Comparison of ENCODE assay signal across 30 cellular contexts in the genomic region with DNA sequence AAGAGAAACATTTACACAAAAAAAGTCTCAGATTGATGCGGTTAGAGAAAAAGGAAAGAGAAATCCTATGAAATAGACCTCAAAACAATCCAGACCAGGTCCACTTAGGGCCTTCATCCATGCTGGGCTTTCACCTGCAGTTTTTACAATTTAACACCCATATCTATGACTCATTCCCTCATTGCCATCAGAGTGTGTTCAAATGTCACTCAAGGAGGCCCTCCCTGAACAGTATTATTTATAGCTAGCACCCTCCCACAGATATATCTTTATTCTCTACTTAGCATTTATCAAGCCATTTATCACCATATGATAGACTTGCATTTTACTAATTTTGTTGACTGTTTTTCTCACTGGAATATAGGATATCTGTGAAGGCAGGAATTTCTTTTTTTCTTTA. TPM values are rescaled to one million over a fixed set of nuclear protein-coding genes. Genes with fewer than 3 reads are reported as not detected.
DNase-seq lines count a peak whose midpoint lies in the region; ATAC-seq and TF ChIP-seq lines count a peak whose summit lies in the region.
"Had no signal": no experiment of that assay in that cellular context is flagged by ENCODE, and none has a peak within 500 bp of the region (broad histone marks: within the 10 kb centered on the region; RNA-seq: fewer than 3 reads in every experiment).

No MANE protein-coding gene starts in this region.

- no peak overlapping the region for H3K4me3 ChIP-seq in A673 (ENCODE audit: low read depth, low read length, poor library complexity, severe bottlenecking)
- H3K4me3 ChIP-seq: Peyer's patch, skin epidermis, thyroid gland had no signal

- H3K4me1 ChIP-seq in foreskin keratinocyte (peaks cover 25% of the 10 kb centered on the region), A673 (ENCODE audit: insufficient read depth, low read length, poor library complexity, severe bottlenecking) (no peaks in the 10 kb centered on the region)
- H3K4me1 ChIP-seq: Peyer's patch, thyroid gland had no signal

- H3K27me3 Mint-ChIP-seq in T-helper 1 cell treated with Interleukin-12 subunit alpha and Interleukin-12 subunit beta and Interleukin-4 antibody, amounts not matched to agents 30 μg/mL and 1 μg/mL, for 36 hours (ENCODE audit: low read depth), result peaks cover 4% of the 10 kb centered on the region

- H3K9me3 ChIP-seq in A673 (ENCODE audit: low read depth, low read length, poor library complexity, severe bottlenecking), result peaks cover 4% of the 10 kb centered on the region
- H3K9me3 ChIP-seq: neutrophil, Peyer's patch, thyroid gland had no signal

- no peak for TF ChIP-seq CTCF in foreskin keratinocyte (conservative IDR thresholded peaks at IDR 0.05)
- TF ChIP-seq CTCF in A673 (conservative IDR thresholded peaks at IDR 0.05; ENCODE audit: low read depth, low read length), result no peak

- peaks cover 4% of the 10 kb centered on the region for H3K9me3 Mint-ChIP-seq in T-helper 1 cell treated with Interleukin-12 subunit alpha and Interleukin-12 subunit beta and Interleukin-4 antibody, amounts not matched to agents 30 μg/mL and 1 μg/mL, for 36 hours
- H3K9me3 Mint-ChIP-seq: CD4-positive, alpha-beta memory T cell had no signal

- H3K4me3 Mint-ChIP-seq in T-helper 1 cell treated with Interleukin-12 subunit alpha and Interleukin-12 subunit beta and Interleukin-4 antibody, amounts not matched to agents 30 μg/mL and 1 μg/mL, for 36 hours, result no peak overlapping the region
- H3K4me3 Mint-ChIP-seq: activated T-cell treated with anti-CD3 and anti-CD28 coated beads, Interleukin-2, amount 50 U/mL, for 4 hours; CD4-positive, alpha-beta memory T cell had no signal

- intact Hi-C loops in A673 (cut with micrococcal nuclease; ENCODE audit: unreplicated experiment), result no loop called here
- intact Hi-C loops in left colon (cut with DNase I, micrococcal nuclease), result no loop called here

- no peaks in the 10 kb centered on the region for H3K36me3 ChIP-seq in A673 (ENCODE audit: insufficient read depth, low read length, poor library complexity, severe bottlenecking)
- H3K36me3 ChIP-seq: brain microvascular endothelial cell, neutrophil, Peyer's patch, thyroid gland, WERI-Rb-1 had no signal

- H3K27ac ChIP-seq in foreskin keratinocyte, result peak overlapping the region; percentile 90
- no peak overlapping the region for H3K27ac ChIP-seq in A673 (ENCODE audit: low read depth, low read length, poor library complexity, severe bottlenecking)
- H3K27ac ChIP-seq: brain microvascular endothelial cell, neutrophil, Peyer's patch, skin epidermis, thyroid gland, WERI-Rb-1 had no signal

- POLR2A ChIA-PET in A673 (lab: Charles Lee; ENCODE audit: low non-redundant PET), result no interaction called here

- H3K27me3 ChIP-seq in foreskin keratinocyte (no peaks in the 10 kb centered on the region), A673 (replicated peaks; ENCODE audit: insufficient read depth, low read depth, low read length, poor library complexity) (peaks cover 4% of the 10 kb centered on the region)
- H3K27me3 ChIP-seq: brain microvascular endothelial cell, neutrophil, Peyer's patch, thyroid gland had no signal

- ATAC-seq in GM18868 (IDR thresholded peaks at IDR 0.05; ENCODE audit: unreplicated experiment), result peak; percentile 52
- peak; percentile 28 for ATAC-seq in foreskin keratinocyte
- no peak for ATAC-seq in left colon

- peak overlapping the region; percentile 42 for H3K27ac Mint-ChIP-seq in T-helper 1 cell treated with Interleukin-12 subunit alpha and Interleukin-12 subunit beta and Interleukin-4 antibody, amounts not matched to agents 30 μg/mL and 1 μg/mL, for 36 hours
- H3K27ac Mint-ChIP-seq: CD4-positive, alpha-beta memory T cell had no signal

- peaks cover 13% of the 10 kb centered on the region for H3K4me1 Mint-ChIP-seq in T-helper 1 cell treated with Interleukin-12 subunit alpha and Interleukin-12 subunit beta and Interleukin-4 antibody, amounts not matched to agents 30 μg/mL and 1 μg/mL, for 36 hours (ENCODE audit: low read depth)

- CTCF ChIA-PET in A673 (lab: Charles Lee), result no interaction called here

- DNase-seq in Daoy (ENCODE audit: low read depth), result peak; percentile 54
- DNase-seq in foreskin keratinocyte, result peak in 1 of 2 donors; percentile 28
- no peak for DNase-seq in A673 (ENCODE audit: low spot score)
- no peak for DNase-seq in left colon
- no peak for DNase-seq in NCI-H1436 treated with DMSO at 0.1 percent for 48 hours (lab: John Stamatoyannopoulos, UW)
- DNase-seq: activated T-cell treated with anti-CD3 and anti-CD28 coated beads, Interleukin-2, amount 50 U/mL, for 4 hours; brain microvascular endothelial cell; CD4-positive, alpha-beta memory T cell; DMS153; GF-D8; Karpas-422; mesenchymal stem cell; NCI-H1048; NCI-H2029 treated with DMSO at 0.1 percent for 48 hours; NCI-H446 treated with DMSO at 0.1 percent for 48 hours; Peyer's patch; stimulated activated CD4-positive, alpha-beta T cell treated with anti-CD3 and anti-CD28 coated beads, Interleukin-2, amount 100 ng/mL, for 24 hours; stimulated activated naive CD4-positive, alpha-beta T cell; thyroid gland; WERI-Rb-1 had no signal

- no TSS peak for BruUV-seq in A673 (replicated peaks; lab: Mats Ljungman, UMichigan)

- H3K36me3 Mint-ChIP-seq in T-helper 1 cell treated with Interleukin-12 subunit alpha and Interleukin-12 subunit beta and Interleukin-4 antibody, amounts not matched to agents 30 μg/mL and 1 μg/mL, for 36 hours (ENCODE audit: low read depth), result peaks cover 5% of the 10 kb centered on the region
- H3K36me3 Mint-ChIP-seq: CD4-positive, alpha-beta memory T cell had no signal

RNA-seq across cellular contexts. Expression of a gene that starts 0.8 kb away (rescaled TPM):
- total RNA-seq in Daoy (2014; rRNA removed; shearing (Covaris generic)), result not detected in 2 replicates
- not detected in 2 replicates for total RNA-seq in foreskin keratinocyte
- polyA plus RNA-seq in foreskin keratinocyte, result not detected in 2 replicates
- not detected in 2 replicates for total RNA-seq in A673 (2021)
- not detected for total RNA-seq in left colon
- total RNA-seq: activated T-cell treated with anti-CD3 and anti-CD28 coated beads, Interleukin-2, amount 50 U/mL, for 4 hours; CD4-positive, alpha-beta memory T cell; glomerular endothelial cell; myocyte; Peyer's patch; pulmonary artery endothelial cell; SK-MEL-5; T-helper 2 cell treated with Interferon-gamma antibody and Interleukin-4, amounts not matched to agents 100 ng/mL and 5 ng/mL, for 36 hours; thyroid gland had no signal
- polyA plus RNA-seq: adipose tissue; CD4-positive, alpha-beta memory T cell had no signal

RNA-seq across cellular contexts. Expression of a gene that starts 27.7 kb away (rescaled TPM):
- 13.6 TPM in 1 of 2 replicates, not detected in the other for total RNA-seq in Daoy (2014; rRNA removed; shearing (Covaris generic))
- not detected in 2 replicates for total RNA-seq in foreskin keratinocyte
- not detected in 2 replicates for polyA plus RNA-seq in foreskin keratinocyte
- total RNA-seq in A673 (2021), result not detected in 2 replicates
- not detected for total RNA-seq in left colon
- total RNA-seq: activated T-cell treated with anti-CD3 and anti-CD28 coated beads, Interleukin-2, amount 50 U/mL, for 4 hours; CD4-positive, alpha-beta memory T cell; glomerular endothelial cell; myocyte; Peyer's patch; pulmonary artery endothelial cell; SK-MEL-5; T-helper 2 cell treated with Interferon-gamma antibody and Interleukin-4, amounts not matched to agents 100 ng/mL and 5 ng/mL, for 36 hours; thyroid gland had no signal
- polyA plus RNA-seq: adipose tissue; CD4-positive, alpha-beta memory T cell had no signal

RNA-seq across cellular contexts. Expression of a gene that starts 35.8 kb away (rescaled TPM):
- not detected in 2 replicates for total RNA-seq in Daoy (2014; rRNA removed; shearing (Covaris generic))
- total RNA-seq in foreskin keratinocyte (not detected in 2 replicates), A673 (2021) (not detected in 2 replicates), left colon (not detected)
- polyA plus RNA-seq in foreskin keratinocyte, result not detected in 2 replicates
- total RNA-seq: activated T-cell treated with anti-CD3 and anti-CD28 coated beads, Interleukin-2, amount 50 U/mL, for 4 hours; CD4-positive, alpha-beta memory T cell; glomerular endothelial cell; myocyte; Peyer's patch; pulmonary artery endothelial cell; SK-MEL-5; T-helper 2 cell treated with Interferon-gamma antibody and Interleukin-4, amounts not matched to agents 100 ng/mL and 5 ng/mL, for 36 hours; thyroid gland had no signal
- polyA plus RNA-seq: adipose tissue; CD4-positive, alpha-beta memory T cell had no signal
